Comparison of ENCODE assay signal across 28 cellular contexts in genomic region chr6:118103381-118104105, GRCh38.
"Had no signal": no experiment of that assay in that cellular context is flagged by ENCODE, and none has a peak within 500 bp of the region (broad histone marks: within the 10 kb centered on the region; RNA-seq: fewer than 3 reads in every experiment).

No MANE protein-coding gene starts in this region.

- H3K4me3 Mint-ChIP-seq: activated naive CD8-positive, alpha-beta T cell treated with anti-CD3 and anti-CD28 coated beads for 36 hours; effector memory CD8-positive, alpha-beta T cell; nephron; T-helper 17 cell had no signal

- H3K27me3 ChIP-seq: adrenal gland, body of pancreas, cardiac muscle cell, left lung, ovary, spleen, transverse colon had no signal

- H3K9me3 ChIP-seq: adrenal gland, body of pancreas, ovary, transverse colon had no signal

- FAIRE-seq: endothelial cell of umbilical vein, urothelium cell line had no signal

- H3K27ac Mint-ChIP-seq: activated naive CD8-positive, alpha-beta T cell treated with anti-CD3 and anti-CD28 coated beads for 36 hours; effector memory CD8-positive, alpha-beta T cell; nephron; progenitor cell of endocrine pancreas; T-helper 17 cell had no signal

- ATAC-seq: activated CD4-positive, CD25-positive, alpha-beta regulatory T cell treated with anti-CD3 and anti-CD28 coated beads, Interleukin-2, amount 50 U/mL, for 24 hours; body of pancreas; effector memory CD8-positive, alpha-beta T cell; left lung; T-helper 17 cell had no signal

- H3K36me3 ChIP-seq: adrenal gland, cardiac muscle cell, left lung, ovary, spleen, transverse colon, WERI-Rb-1 had no signal

- H3K4me1 ChIP-seq: body of pancreas, left lung, transverse colon had no signal

- DNase-seq: activated CD4-positive, alpha-beta T cell treated with anti-CD3 and anti-CD28 coated beads for 48 hours; activated CD4-positive, alpha-beta T cell treated with anti-CD3 and anti-CD28 coated beads, Interleukin-2, amount 50 U/mL, for 48 hours; activated CD8-positive, alpha-beta memory T cell treated with anti-CD3 and anti-CD28 coated beads for 24 hours; activated effector memory CD4-positive, alpha-beta T cell treated with Interleukin-2 at 50 U/mL for 16 hours; activated naive CD4-positive, alpha-beta T cell treated with Interleukin-2 at 50 U/mL for 16 hours; activated naive CD8-positive, alpha-beta T cell treated with anti-CD3 and anti-CD28 coated beads for 36 hours; adrenal gland; aorta; body of pancreas; cortex of kidney; effector memory CD8-positive, alpha-beta T cell; foreskin fibroblast; kidney glomerular epithelial cell; left lung; ovary; retina; spleen; stimulated activated naive CD4-positive, alpha-beta T cell; T-helper 17 cell; T1000; transverse colon; WERI-Rb-1 had no signal

- H3K27ac ChIP-seq: adrenal gland, body of pancreas, cardiac muscle cell, left lung, ovary, spleen, transverse colon, WERI-Rb-1 had no signal

- H3K9me3 Mint-ChIP-seq: activated naive CD8-positive, alpha-beta T cell treated with anti-CD3 and anti-CD28 coated beads for 36 hours; effector memory CD8-positive, alpha-beta T cell; nephron had no signal

- H3K4me1 Mint-ChIP-seq: activated naive CD8-positive, alpha-beta T cell treated with anti-CD3 and anti-CD28 coated beads for 36 hours had no signal

- H3K27me3 Mint-ChIP-seq: activated naive CD8-positive, alpha-beta T cell treated with anti-CD3 and anti-CD28 coated beads for 36 hours; effector memory CD8-positive, alpha-beta T cell; progenitor cell of endocrine pancreas; T-helper 17 cell had no signal

- H3K36me3 Mint-ChIP-seq: activated naive CD8-positive, alpha-beta T cell treated with anti-CD3 and anti-CD28 coated beads for 36 hours had no signal

- H3K4me3 ChIP-seq: adrenal gland, body of pancreas, cardiac muscle cell, left lung, ovary, spleen, transverse colon had no signal
